Comparison of ENCODE assay signal across 8 cellular contexts in the genomic region with DNA sequence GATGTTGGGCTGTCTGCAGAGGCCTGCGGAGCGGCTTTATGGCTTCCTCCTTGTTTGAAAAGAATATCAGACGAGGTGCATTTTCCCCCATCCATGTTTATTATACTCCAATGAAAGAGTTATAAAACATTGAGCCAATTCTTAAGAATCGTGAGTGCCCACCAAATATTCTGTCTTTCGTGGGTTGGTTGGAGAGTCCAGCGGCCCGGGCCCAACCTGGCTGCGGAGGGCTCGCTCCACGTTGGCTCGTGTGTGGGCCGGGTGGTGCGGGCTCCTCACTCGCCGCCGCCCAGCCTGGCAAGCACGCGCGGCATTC. TPM values are rescaled to one million over a fixed set of nuclear protein-coding genes. Genes with fewer than 3 reads are reported as not detected.
DNase-seq lines count a peak whose midpoint lies in the region; ATAC-seq, FAIRE-seq and TF ChIP-seq lines count a peak whose summit lies in the region.

No MANE protein-coding gene starts in this region.

- CTCF ChIA-PET in A549 (lab: Yijun Ruan, JAX): interaction anchor here (0.6 kb wide), 1 partner anchor 17 kb away, joined by 3 read pairs; no protein-coding TSS in a partner anchor

- H3K79me2 ChIP-seq in KMS-11 (ENCODE audit: insufficient read depth, low read depth): no peaks in the 10 kb centered on the region

- POLR2A ChIA-PET in A549 (lab: Yijun Ruan, JAX): no interaction called here

- DNase-seq in A549 (ENCODE audit: low read depth in 1 of 2, low spot score in 1 of 2) (no peak), coronary artery (ENCODE audit: low spot score) (no peak), small intestine (no peak), nucleus accumbens (lab: John Stamatoyannopoulos, UW) (no peak)
- no peak for DNase-seq in stimulated activated CD4-positive, alpha-beta T cell treated with anti-CD3 and anti-CD28 coated beads, Interleukin-15, amount 100 ng/mL, for 24 hours

- H3K4me3 ChIP-seq in A549: peak overlapping the region; percentile 54
- no peak overlapping the region for H3K4me3 ChIP-seq in KMS-11 (IDR thresholded peaks at IDR 0.05; ENCODE audit: insufficient read depth, low read depth, low read length)
- peak overlapping the region; percentile 81 for H3K4me3 ChIP-seq in coronary artery
- H3K4me3 ChIP-seq in muscle layer of duodenum (ENCODE audit: low read depth in 1 of 2, low read length in 2 of 2): peak overlapping the region; percentile 42 to 74
- peak overlapping the region in 1 of 2 donors; percentile 82 for H3K4me3 ChIP-seq in small intestine (ENCODE audit: low read depth in 1 of 2, low read length in 2 of 2)

- FAIRE-seq in A549 (lab: Jason Lieb, UNC) (no peak), small intestine (lab: Jason Lieb, UNC) (no peak)

- H3K27ac ChIP-seq in A549 (peak overlapping the region in 1 of 2 experiments; percentile 94; a peak in 5 of 6 replicates), KMS-11 (no peak overlapping the region), coronary artery (peak overlapping the region; percentile 5 to 45), muscle layer of duodenum (ENCODE audit: low read length) (no peak overlapping the region), small intestine (ENCODE audit: low read depth in 1 of 2, low read length in 1 of 2) (no peak overlapping the region)

- H3K27me3 ChIP-seq in KMS-11 (ENCODE audit: insufficient read depth, low read depth) (no peaks in the 10 kb centered on the region), muscle layer of duodenum (ENCODE audit: low read depth, low read length) (no peaks in the 10 kb centered on the region), small intestine (ENCODE audit: control insufficient read depth in 2 of 2, insufficient read depth in 2 of 2, low read length in 2 of 2) (no peaks in the 10 kb centered on the region)

- H2AFZ ChIP-seq in KMS-11 (ENCODE audit: low read depth): peak overlapping the region; percentile 44

- no peaks in the 10 kb centered on the region for H3K36me3 ChIP-seq in KMS-11 (ENCODE audit: insufficient read depth)
- H3K36me3 ChIP-seq in muscle layer of duodenum (ENCODE audit: control insufficient read depth in 1 of 2, insufficient read depth in 2 of 2, low read length in 2 of 2): no peaks in the 10 kb centered on the region
- H3K36me3 ChIP-seq in small intestine (ENCODE audit: control insufficient read depth in 2 of 2, insufficient read depth in 2 of 2, low read length in 2 of 2): no peaks in the 10 kb centered on the region

- H3K9me3 ChIP-seq in A549 (no peaks in the 10 kb centered on the region), muscle layer of duodenum (ENCODE audit: control insufficient read depth in 1 of 2, low read length in 2 of 2) (no peaks in the 10 kb centered on the region), small intestine (ENCODE audit: control insufficient read depth, low read depth) (no peaks in the 10 kb centered on the region)

- H3K4me2 ChIP-seq in A549 (peak overlapping the region; percentile 88), KMS-11 (peak overlapping the region; percentile 45)

- H4K20me1 ChIP-seq in KMS-11 (ENCODE audit: insufficient read depth): no peaks in the 10 kb centered on the region

- TF ChIP-seq RAD21 in A549 (conservative IDR thresholded peaks at IDR 0.05 in 1 of 2, IDR thresholded peaks at IDR 0.05 in 1 of 2): no peak

- TF ChIP-seq EP300 in A549 (IDR thresholded peaks at IDR 0.05): no peak

- TF ChIP-seq CTCF in A549 (IDR thresholded peaks at IDR 0.05) (no peak), KMS-11 (conservative IDR thresholded peaks at IDR 0.05; ENCODE audit: low read depth, low read length) (no peak), coronary artery (IDR thresholded peaks at IDR 0.05) (no peak)

- H3K9ac ChIP-seq in KMS-11: no peak overlapping the region

- WGBS in A549 (ENCODE audit: missing lambda C conversion rate): 75% methylated on average over 10 of the region's 19 CpGs
- WGBS in small intestine, 3 donors: 63 to 69% (median 68%) methylated on average over 19 of the region's 19 CpGs

- ATAC-seq in A549 (no peak), GM18505 (IDR thresholded peaks at IDR 0.05; ENCODE audit: unreplicated experiment) (no peak)

- H3K4me1 ChIP-seq in A549 (peaks cover 20% of the 10 kb centered on the region), KMS-11 (ENCODE audit: low read depth, poor library complexity, severe bottlenecking) (no peaks in the 10 kb centered on the region), muscle layer of duodenum (ENCODE audit: control insufficient read depth in 1 of 2, insufficient read depth in 2 of 2, low read length in 2 of 2) (peaks cover 0 to 36% of the 10 kb centered on the region in 2 donors), small intestine (ENCODE audit: control insufficient read depth in 2 of 2, insufficient read depth in 1 of 2, low read depth in 1 of 2, low read length in 1 of 2) (peaks cover 2 to 3% of the 10 kb centered on the region in 2 donors)

- TF ChIP-seq POLR2A in A549 (IDR thresholded peaks at IDR 0.05; ENCODE audit: low read length) (no peak), GM18505 (IDR thresholded peaks at IDR 0.05; ENCODE audit: borderline replicate concordance, extremely low read depth, insufficient read depth, insufficient read length) (no peak)

TF ChIP-seq in A549, 52 proteins besides CTCF, POLR2A, EP300 and RAD21:
- TF ChIP-seq, protein P1, sequence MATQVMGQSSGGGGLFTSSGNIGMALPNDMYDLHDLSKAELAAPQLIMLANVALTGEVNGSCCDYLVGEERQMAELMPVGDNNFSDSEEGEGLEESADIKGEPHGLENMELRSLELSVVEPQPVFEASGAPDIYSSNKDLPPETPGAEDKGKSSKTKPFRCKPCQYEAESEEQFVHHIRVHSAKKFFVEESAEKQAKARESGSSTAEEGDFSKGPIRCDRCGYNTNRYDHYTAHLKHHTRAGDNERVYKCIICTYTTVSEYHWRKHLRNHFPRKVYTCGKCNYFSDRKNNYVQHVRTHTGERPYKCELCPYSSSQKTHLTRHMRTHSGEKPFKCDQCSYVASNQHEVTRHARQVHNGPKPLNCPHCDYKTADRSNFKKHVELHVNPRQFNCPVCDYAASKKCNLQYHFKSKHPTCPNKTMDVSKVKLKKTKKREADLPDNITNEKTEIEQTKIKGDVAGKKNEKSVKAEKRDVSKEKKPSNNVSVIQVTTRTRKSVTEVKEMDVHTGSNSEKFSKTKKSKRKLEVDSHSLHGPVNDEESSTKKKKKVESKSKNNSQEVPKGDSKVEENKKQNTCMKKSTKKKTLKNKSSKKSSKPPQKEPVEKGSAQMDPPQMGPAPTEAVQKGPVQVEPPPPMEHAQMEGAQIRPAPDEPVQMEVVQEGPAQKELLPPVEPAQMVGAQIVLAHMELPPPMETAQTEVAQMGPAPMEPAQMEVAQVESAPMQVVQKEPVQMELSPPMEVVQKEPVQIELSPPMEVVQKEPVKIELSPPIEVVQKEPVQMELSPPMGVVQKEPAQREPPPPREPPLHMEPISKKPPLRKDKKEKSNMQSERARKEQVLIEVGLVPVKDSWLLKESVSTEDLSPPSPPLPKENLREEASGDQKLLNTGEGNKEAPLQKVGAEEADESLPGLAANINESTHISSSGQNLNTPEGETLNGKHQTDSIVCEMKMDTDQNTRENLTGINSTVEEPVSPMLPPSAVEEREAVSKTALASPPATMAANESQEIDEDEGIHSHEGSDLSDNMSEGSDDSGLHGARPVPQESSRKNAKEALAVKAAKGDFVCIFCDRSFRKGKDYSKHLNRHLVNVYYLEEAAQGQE (IDR thresholded peaks at IDR 0.05): no peak
- no peak for TF ChIP-seq HEYL (CRISPR knock-in tag; IDR thresholded peaks at IDR 0.05)
- TF ChIP-seq GATA3 (IDR thresholded peaks at IDR 0.05; ENCODE audit: borderline replicate concordance): no peak
- TF ChIP-seq, protein P2, sequence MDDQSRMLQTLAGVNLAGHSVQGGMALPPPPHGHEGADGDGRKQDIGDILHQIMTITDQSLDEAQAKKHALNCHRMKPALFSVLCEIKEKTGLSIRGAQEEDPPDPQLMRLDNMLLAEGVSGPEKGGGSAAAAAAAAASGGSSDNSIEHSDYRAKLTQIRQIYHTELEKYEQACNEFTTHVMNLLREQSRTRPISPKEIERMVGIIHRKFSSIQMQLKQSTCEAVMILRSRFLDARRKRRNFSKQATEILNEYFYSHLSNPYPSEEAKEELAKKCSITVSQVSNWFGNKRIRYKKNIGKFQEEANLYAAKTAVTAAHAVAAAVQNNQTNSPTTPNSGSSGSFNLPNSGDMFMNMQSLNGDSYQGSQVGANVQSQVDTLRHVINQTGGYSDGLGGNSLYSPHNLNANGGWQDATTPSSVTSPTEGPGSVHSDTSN (IDR thresholded peaks at IDR 0.05): no peak
- no peak for TF ChIP-seq HOXA7 (CRISPR knock-in tag; IDR thresholded peaks at IDR 0.05)
- TF ChIP-seq FOXS1 (CRISPR knock-in tag; IDR thresholded peaks at IDR 0.05): no peak
- no peak for TF ChIP-seq ZNF302 (CRISPR knock-in tag; IDR thresholded peaks at IDR 0.05)
- TF ChIP-seq, protein P3, sequence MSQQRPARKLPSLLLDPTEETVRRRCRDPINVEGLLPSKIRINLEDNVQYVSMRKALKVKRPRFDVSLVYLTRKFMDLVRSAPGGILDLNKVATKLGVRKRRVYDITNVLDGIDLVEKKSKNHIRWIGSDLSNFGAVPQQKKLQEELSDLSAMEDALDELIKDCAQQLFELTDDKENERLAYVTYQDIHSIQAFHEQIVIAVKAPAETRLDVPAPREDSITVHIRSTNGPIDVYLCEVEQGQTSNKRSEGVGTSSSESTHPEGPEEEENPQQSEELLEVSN (IDR thresholded peaks at IDR 0.05; ENCODE audit: borderline replicate concordance, low read depth): no peak
- TF ChIP-seq EHMT2 (IDR thresholded peaks at IDR 0.05; ENCODE audit: low read depth): no peak
- TF ChIP-seq, protein P4, sequence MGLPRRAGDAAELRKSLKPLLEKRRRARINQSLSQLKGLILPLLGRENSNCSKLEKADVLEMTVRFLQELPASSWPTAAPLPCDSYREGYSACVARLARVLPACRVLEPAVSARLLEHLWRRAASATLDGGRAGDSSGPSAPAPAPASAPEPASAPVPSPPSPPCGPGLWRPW (IDR thresholded peaks at IDR 0.05): no peak

RNA-seq across cellular contexts. Expression of a gene that starts 0.7 kb away (rescaled TPM):
- polyA plus RNA-seq in A549 (2011; rRNA removed) (3.8 and 5.6 TPM in 2 replicates), A549 (2017; fragmentation: RNase III; extraction: RNeasy Plus Mini Kit Qiagen cat#74134 plus additional on column Dnase treatment) (10.5 to 11.9 TPM (median 11.6 TPM) in 3 replicates), small intestine (10 to 100 TPM in 1 of 3 donors, 1 to 10 TPM in 2; 4.0 to 20.7 (median 6.5) TPM)
- polyA plus RNA-seq in A549 (2012; cell fraction: cytosol; rRNA removed): 5.8 and 9.7 TPM in 2 replicates
- 10.0 and 11.0 TPM in 2 replicates for polyA plus RNA-seq in A549 (2012; cell fraction: nucleus; rRNA removed)
- 6.0 and 6.7 TPM in 2 replicates for polyA minus RNA-seq in A549 (2011; rRNA and poly(A)+ RNA removed)

Comparison
In these comparisons a context has a peak if more than half of its experiments do, and no peak if none do; other contexts are left out.
1. H3K27ac ChIP-seq: peak in coronary artery (2 of 2); none in KMS-11 (single experiment), muscle layer of duodenum (single experiment) and small intestine (0 of 2).